In genomic region chr18:23844991-23845680, GRCh38 we compare ENCODE assay signal across 1 cellular context.
TF ChIP-seq lines count a peak whose summit lies in the region.

No MANE protein-coding gene starts in this region.

TF ChIP-seq in HepG2, 621 proteins besides CTCF, POLR2A, EP300 and RAD21 (continued from another document):
- TF ChIP-seq ZNF574 (CRISPR knock-in tag; IDR thresholded peaks at IDR 0.05) (no peak), ATF7-NPFF (CRISPR knock-in tag; IDR thresholded peaks at IDR 0.05; ENCODE audit: low read depth) (no peak), SP5 (CRISPR knock-in tag; IDR thresholded peaks at IDR 0.05; ENCODE audit: borderline replicate concordance, low read depth) (no peak)
TF ChIP-seq in HepG2: peak in this region for 0.
